Comparison of ENCODE assay signal across 1 cellular context in the genomic region with DNA sequence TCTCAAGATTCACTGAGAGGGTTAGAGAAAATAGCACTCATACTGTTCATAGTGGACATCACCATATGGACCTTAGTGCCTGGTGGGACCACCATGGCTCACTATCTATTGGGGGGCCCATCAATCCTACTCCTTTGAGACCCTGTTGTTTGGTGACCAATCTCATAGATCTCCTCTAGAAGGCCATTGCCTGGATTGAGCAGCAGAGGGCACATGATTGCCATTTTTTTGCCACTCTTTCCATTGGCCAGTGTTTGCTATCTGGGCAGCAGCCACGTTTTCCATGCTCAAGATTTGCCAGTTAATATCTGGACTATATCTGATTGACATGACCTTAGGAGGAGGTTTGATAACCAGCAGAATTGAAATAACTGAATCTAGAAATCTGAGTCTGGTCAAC.
TF ChIP-seq lines count a peak whose summit lies in the region.

No MANE protein-coding gene starts in this region.

TF ChIP-seq in H1, 55 proteins besides CTCF, POLR2A, EP300 and RAD21:
- no peak for TF ChIP-seq ATF3 (IDR thresholded peaks at IDR 0.05; ENCODE audit: insufficient read depth, low read depth, low read length)
- TF ChIP-seq CHD2 (IDR thresholded peaks at IDR 0.05; ENCODE audit: low read length) = no peak
- TF ChIP-seq JUN (IDR thresholded peaks at IDR 0.05; ENCODE audit: low read depth, low read length) = no peak
- no peak for TF ChIP-seq RBBP5 (IDR thresholded peaks at IDR 0.05; ENCODE audit: borderline replicate concordance, low read depth, low read length)
- no peak for TF ChIP-seq BCL11A (IDR thresholded peaks at IDR 0.05; ENCODE audit: low read depth in 2 of 2, low read length in 2 of 2)
- TF ChIP-seq CEBPB (IDR thresholded peaks at IDR 0.05; ENCODE audit: low read depth, low read length) = no peak
- TF ChIP-seq KDM1A (IDR thresholded peaks at IDR 0.05; ENCODE audit: borderline replicate concordance, low read length) = no peak
